ENCODE assay signal across 19 cellular contexts in genomic region chr18:75110311-75110710, GRCh38.
A peak's percentile ranks its signal among the peaks of the same experiment; 100 is the strongest.
DNase-seq lines count a peak whose midpoint lies in the region; ATAC-seq and TF ChIP-seq lines count a peak whose summit lies in the region.
"Had no signal": no experiment of that assay in that cellular context is flagged by ENCODE, and none has a peak within 500 bp of the region (broad histone marks: within the 10 kb centered on the region; RNA-seq: fewer than 3 reads in every experiment).

No MANE protein-coding gene starts in this region.

- TF ChIP-seq CTCF in endothelial cell (IDR thresholded peaks at IDR 0.05; ENCODE audit: unreplicated experiment) (no peak), testis (IDR thresholded peaks at IDR 0.05) (no peak)

- H3K4me1 ChIP-seq in testis: no peaks in the 10 kb centered on the region
- H3K4me1 ChIP-seq: A549; BLaER1 treated with 17β-estradiol and CSF1 and Interleukin-3, amounts not matched to agents 10 nM and 100 nM; Caco-2 had no signal

- H3K27ac ChIP-seq in testis: no peak overlapping the region
- H3K27ac ChIP-seq: 22Rv1; A549; BLaER1 treated with 17β-estradiol and CSF1 and Interleukin-3, amounts not matched to agents 10 nM and 100 nM; C4-2B had no signal

- no peaks in the 10 kb centered on the region for H3K4me1 Mint-ChIP-seq in activated CD8-positive, alpha-beta memory T cell treated with anti-CD3 and anti-CD28 coated beads, Interleukin-2, amount 10 ng/mL, durations not matched to agents 7 days and 5 days
- no peaks in the 10 kb centered on the region for H3K4me1 Mint-ChIP-seq in endothelial cell (ENCODE audit: unreplicated experiment)
- H3K4me1 Mint-ChIP-seq: B cell had no signal

- CTCF ChIA-PET in activated CD8-positive, alpha-beta memory T cell treated with anti-CD3 and anti-CD28 coated beads, Interleukin-2, amount 10 ng/mL, durations not matched to agents 7 days and 5 days (lab: Charles Lee): no interaction called here

- H3K27me3 ChIP-seq in testis: no peaks in the 10 kb centered on the region
- H3K27me3 ChIP-seq: BLaER1 treated with 17β-estradiol and CSF1 and Interleukin-3, amounts not matched to agents 10 nM and 100 nM had no signal

- H3K4me3 Mint-ChIP-seq in activated CD8-positive, alpha-beta memory T cell treated with anti-CD3 and anti-CD28 coated beads, Interleukin-2, amount 10 ng/mL, durations not matched to agents 7 days and 5 days: no peak overlapping the region
- H3K4me3 Mint-ChIP-seq in endothelial cell (ENCODE audit: unreplicated experiment): no peak overlapping the region
- H3K4me3 Mint-ChIP-seq: B cell; CD4-positive, alpha-beta T cell; CD8-positive, alpha-beta T cell had no signal

- H3K36me3 Mint-ChIP-seq in activated CD8-positive, alpha-beta memory T cell treated with anti-CD3 and anti-CD28 coated beads, Interleukin-2, amount 10 ng/mL, durations not matched to agents 7 days and 5 days: no peaks in the 10 kb centered on the region
- no peaks in the 10 kb centered on the region for H3K36me3 Mint-ChIP-seq in endothelial cell (ENCODE audit: low read depth, unreplicated experiment)
- H3K36me3 Mint-ChIP-seq: CD8-positive, alpha-beta T cell had no signal

- H3K9me3 ChIP-seq in testis: no peaks in the 10 kb centered on the region
- H3K9me3 ChIP-seq: A549, Caco-2 had no signal

- intact Hi-C loops in posterior vena cava (cut with DNase I): no loop called here
- intact Hi-C loops in testis (cut with DNase I; ENCODE audit: low total_unique reads): no loop called here

- H3K27me3 Mint-ChIP-seq in activated CD8-positive, alpha-beta memory T cell treated with anti-CD3 and anti-CD28 coated beads, Interleukin-2, amount 10 ng/mL, durations not matched to agents 7 days and 5 days: no peaks in the 10 kb centered on the region
- H3K27me3 Mint-ChIP-seq in endothelial cell (ENCODE audit: unreplicated experiment): no peaks in the 10 kb centered on the region
- H3K27me3 Mint-ChIP-seq: CD4-positive, alpha-beta T cell had no signal

- no peak for ATAC-seq in activated CD8-positive, alpha-beta memory T cell treated with anti-CD3 and anti-CD28 coated beads, Interleukin-2, amount 10 ng/mL, durations not matched to agents 7 days and 5 days
- ATAC-seq: A549; CD8-positive, alpha-beta T cell had no signal

- no peak overlapping the region for H3K27ac Mint-ChIP-seq in activated CD8-positive, alpha-beta memory T cell treated with anti-CD3 and anti-CD28 coated beads, Interleukin-2, amount 10 ng/mL, durations not matched to agents 7 days and 5 days
- no peak overlapping the region for H3K27ac Mint-ChIP-seq in endothelial cell (ENCODE audit: unreplicated experiment)
- H3K27ac Mint-ChIP-seq: B cell; CD4-positive, alpha-beta T cell had no signal

- no peak for TF ChIP-seq POLR2A in testis (IDR thresholded peaks at IDR 0.05)

- H3K4me3 ChIP-seq in testis: no peak overlapping the region
- H3K4me3 ChIP-seq: A549; BLaER1 treated with 17β-estradiol and CSF1 and Interleukin-3, amounts not matched to agents 10 nM and 100 nM had no signal

- 94 to 95% methylated on average over 9 of the region's 9 CpGs for WGBS in testis, 2 donors

- H3K36me3 ChIP-seq in testis (ENCODE audit: low read depth, missing control alignments): no peaks in the 10 kb centered on the region
- H3K36me3 ChIP-seq: BLaER1 treated with 17β-estradiol and CSF1 and Interleukin-3, amounts not matched to agents 10 nM and 100 nM had no signal

- peak; percentile 14 for DNase-seq in activated CD8-positive, alpha-beta memory T cell treated with anti-CD3 and anti-CD28 coated beads, Interleukin-2, amount 10 ng/mL, durations not matched to agents 7 days and 5 days
- no peak for DNase-seq in activated CD8-positive, alpha-beta memory T cell treated with anti-CD3 and anti-CD28 coated beads for 24 hours
- DNase-seq in endothelial cell (ENCODE audit: low spot score) (peak; percentile 1), posterior vena cava (ENCODE audit: low spot score) (peak; percentile 11), testis (peak; percentile 3), Kasumi-1 (lab: John Stamatoyannopoulos, UW) (no peak)
- no peak for DNase-seq in stimulated activated CD4-positive, alpha-beta T cell treated with anti-CD3 and anti-CD28 coated beads, Interleukin-4, amount 100 ng/mL, for 4 hours
- DNase-seq: AML-193; Caco-2; Calu3; CD4-positive, alpha-beta T cell; DMS79 treated with DMSO at 0.1 percent for 48 hours; GF-D8 had no signal

- H3K9me3 Mint-ChIP-seq in activated CD8-positive, alpha-beta memory T cell treated with anti-CD3 and anti-CD28 coated beads, Interleukin-2, amount 10 ng/mL, durations not matched to agents 7 days and 5 days (ENCODE audit: low read depth): no peaks in the 10 kb centered on the region
- no peaks in the 10 kb centered on the region for H3K9me3 Mint-ChIP-seq in endothelial cell (ENCODE audit: unreplicated experiment)
- H3K9me3 Mint-ChIP-seq: CD4-positive, alpha-beta T cell; CD8-positive, alpha-beta T cell had no signal

Comparison
In these comparisons a context has a peak if more than half of its experiments do, and no peak if none do; other contexts are left out.
1. DNase-seq: peak in activated CD8-positive, alpha-beta memory T cell treated with anti-CD3 and anti-CD28 coated beads, Interleukin-2, amount 10 ng/mL, durations not matched to agents 7 days and 5 days (single experiment), endothelial cell (single experiment), posterior vena cava (single experiment) and testis (single experiment); none in activated CD8-positive, alpha-beta memory T cell treated with anti-CD3 and anti-CD28 coated beads for 24 hours (single experiment), stimulated activated CD4-positive, alpha-beta T cell treated with anti-CD3 and anti-CD28 coated beads, Interleukin-4, amount 100 ng/mL, for 4 hours (0 of 2) and Kasumi-1 (0 of 2).